ENCODE assay signal across 8 cellular contexts in genomic region chr2:28395334-28396061, GRCh38. TPM values are rescaled to one million over a fixed set of nuclear protein-coding genes. Genes with fewer than 3 reads are reported as not detected.
A peak's percentile ranks its signal among the peaks of the same experiment; 100 is the strongest.
DNase-seq lines count a peak whose midpoint lies in the region; ATAC-seq and TF ChIP-seq lines count a peak whose summit lies in the region.

No MANE protein-coding gene starts in this region.

- H4K20me1 ChIP-seq in hepatocyte (ENCODE audit: insufficient read depth, poor library complexity, severe bottlenecking): peaks cover 62% of the 10 kb centered on the region

- peaks cover 19% of the 10 kb centered on the region; the same call in 1 of the 2 replicates for H3K4me1 ChIP-seq in HUES48 (ENCODE audit: control insufficient read depth, insufficient read depth, low read length)
- H3K4me1 ChIP-seq in adipocyte (ENCODE audit: control insufficient read depth, insufficient read depth, low read length): peaks cover 42% of the 10 kb centered on the region
- H3K4me1 ChIP-seq in hepatocyte (ENCODE audit: insufficient read depth): peaks cover 26% of the 10 kb centered on the region
- H3K4me1 ChIP-seq in suprapubic skin: peaks cover 47% of the 10 kb centered on the region

- H3K27ac ChIP-seq in HUES48 (ENCODE audit: low read depth, low read length) (no peak overlapping the region), hepatocyte (peak overlapping the region; percentile 100), suprapubic skin (peak overlapping the region; percentile 99)

- peaks cover 43% of the 10 kb centered on the region for H3K27me3 ChIP-seq in HUES48 (ENCODE audit: control insufficient read depth, insufficient read depth, low read length)
- H3K27me3 ChIP-seq in adipocyte (replicated peaks; ENCODE audit: control insufficient read depth, insufficient read depth, low read length): no peaks in the 10 kb centered on the region
- no peaks in the 10 kb centered on the region for H3K27me3 ChIP-seq in hepatocyte
- no peaks in the 10 kb centered on the region for H3K27me3 ChIP-seq in suprapubic skin

- no peak overlapping the region for H2AFZ ChIP-seq in hepatocyte

- no peak overlapping the region for H3K27ac Mint-ChIP-seq in glutamatergic neuron (ENCODE audit: unreplicated experiment)

- H3K9ac ChIP-seq in HUES48 (ENCODE audit: low read depth, low read length) (no peak overlapping the region), adipocyte (ENCODE audit: low read length) (peak overlapping the region; percentile 90)

- H3K36me3 ChIP-seq in HUES48 (ENCODE audit: control insufficient read depth, insufficient read depth, low read length) (no peaks in the 10 kb centered on the region), adipocyte (ENCODE audit: control insufficient read depth, insufficient read depth, low read length, severe bottlenecking) (no peaks in the 10 kb centered on the region), hepatocyte (replicated peaks; ENCODE audit: insufficient read depth, low read depth) (no peaks in the 10 kb centered on the region), suprapubic skin (peaks cover 12% of the 10 kb centered on the region)

- ATAC-seq in HG02840 (IDR thresholded peaks at IDR 0.05; ENCODE audit: low FRiP score, unreplicated experiment): no peak

- H3K9me3 Mint-ChIP-seq in glutamatergic neuron (ENCODE audit: unreplicated experiment): peaks cover 5% of the 10 kb centered on the region

- H3K9me3 ChIP-seq in HUES48 (ENCODE audit: control insufficient read depth, insufficient read depth, low read length): no peaks in the 10 kb centered on the region
- no peaks in the 10 kb centered on the region for H3K9me3 ChIP-seq in adipocyte (ENCODE audit: control insufficient read depth, low read length)
- no peaks in the 10 kb centered on the region for H3K9me3 ChIP-seq in hepatocyte (ENCODE audit: low read depth)
- H3K9me3 ChIP-seq in suprapubic skin: no peaks in the 10 kb centered on the region

- peak; percentile 11 to 88 for TF ChIP-seq POLR2A in suprapubic skin (IDR thresholded peaks at IDR 0.05)

- H3K4me1 Mint-ChIP-seq in glutamatergic neuron (ENCODE audit: low read depth, unreplicated experiment): peaks cover 3% of the 10 kb centered on the region

- no peaks in the 10 kb centered on the region for H3K36me3 Mint-ChIP-seq in glutamatergic neuron (ENCODE audit: unreplicated experiment)

- H3K9me2 ChIP-seq in hepatocyte (replicated peaks; ENCODE audit: insufficient read depth): no peaks in the 10 kb centered on the region

- 19% methylated on average over 15 of the region's 15 CpGs for WGBS in hepatocyte (ENCODE audit: low lambda C conversion rate, missing lambda C conversion rate)
- 4% methylated on average over 15 of the region's 15 CpGs for WGBS in suprapubic skin

- peak overlapping the region; percentile 71 for H3K4me2 ChIP-seq in hepatocyte

- no peak for TF ChIP-seq CTCF in hepatocyte (IDR thresholded peaks at IDR 0.05; ENCODE audit: poor library complexity)
- no peak for TF ChIP-seq CTCF in suprapubic skin (IDR thresholded peaks at IDR 0.05)
- no peak for TF ChIP-seq CTCF in glutamatergic neuron (IDR thresholded peaks at IDR 0.05; ENCODE audit: partially characterized antibody, unreplicated experiment)

- TF ChIP-seq EP300 in suprapubic skin (IDR thresholded peaks at IDR 0.05): no peak

- peaks cover 9% of the 10 kb centered on the region for H3K27me3 Mint-ChIP-seq in glutamatergic neuron (ENCODE audit: unreplicated experiment)

- DNase-seq in adipocyte (ENCODE audit: low read depth) (peak; percentile 86), hepatocyte (ENCODE audit: low spot score) (peak; percentile 66), suprapubic skin (ENCODE audit: low spot score in 2 of 2) (peak; percentile 87 to 90), glutamatergic neuron (no peak), NCI-H1105 (lab: John Stamatoyannopoulos, UW) (no peak)
- no peak for DNase-seq in activated naive CD4-positive, alpha-beta T cell treated with Interleukin-2 at 50 U/mL for 16 hours

- H3K4me3 Mint-ChIP-seq in glutamatergic neuron (ENCODE audit: unreplicated experiment): no peak overlapping the region

- peak overlapping the region; percentile 20; the same call in 1 of the 2 replicates for H3K4me3 ChIP-seq in HUES48 (ENCODE audit: low read depth, low read length)
- H3K4me3 ChIP-seq in adipocyte (ENCODE audit: low read length): peak overlapping the region; percentile 97
- H3K4me3 ChIP-seq in hepatocyte: peak overlapping the region; percentile 77
- peak overlapping the region; percentile 97 for H3K4me3 ChIP-seq in suprapubic skin

- H3K79me2 ChIP-seq in hepatocyte: peaks cover 75% of the 10 kb centered on the region

RNA-seq across cellular contexts. Expression of gene FOSL2, which starts 2.8 kb away (rescaled TPM):
- total RNA-seq in hepatocyte: 148 and 164 TPM in 2 replicates
- 84.0 and 91.1 TPM in 2 replicates for polyA plus RNA-seq in hepatocyte
- total RNA-seq in suprapubic skin: 100 to 1,000 TPM; 298 to 370 (median 337) TPM
- total RNA-seq in glutamatergic neuron (ENCODE audit: unreplicated experiment): 2.6 TPM

Comparison
In these comparisons a context has a peak if more than half of its experiments do, and no peak if none do; other contexts are left out.
1. H3K4me3 ChIP-seq: peak in every context shown above with its lines; median percentile 97 in adipocyte; 97 in suprapubic skin; 77 in hepatocyte; 20 in HUES48.
2. DNase-seq: peak in adipocyte (single experiment), hepatocyte (single experiment) and suprapubic skin (2 of 2); none in glutamatergic neuron (single experiment), NCI-H1105 (single experiment) and activated naive CD4-positive, alpha-beta T cell treated with Interleukin-2 at 50 U/mL for 16 hours (single experiment).
3. RNA of gene FOSL2, which starts 2.8 kb away (total RNA-seq): 298 to 370 TPM in suprapubic skin and 148 to 164 TPM in hepatocyte; 2.6 TPM in glutamatergic neuron (single experiment); every median in the first group is over 10 times any median in the second.